10 cellular contexts compared by ENCODE assay signal in the genomic region with DNA sequence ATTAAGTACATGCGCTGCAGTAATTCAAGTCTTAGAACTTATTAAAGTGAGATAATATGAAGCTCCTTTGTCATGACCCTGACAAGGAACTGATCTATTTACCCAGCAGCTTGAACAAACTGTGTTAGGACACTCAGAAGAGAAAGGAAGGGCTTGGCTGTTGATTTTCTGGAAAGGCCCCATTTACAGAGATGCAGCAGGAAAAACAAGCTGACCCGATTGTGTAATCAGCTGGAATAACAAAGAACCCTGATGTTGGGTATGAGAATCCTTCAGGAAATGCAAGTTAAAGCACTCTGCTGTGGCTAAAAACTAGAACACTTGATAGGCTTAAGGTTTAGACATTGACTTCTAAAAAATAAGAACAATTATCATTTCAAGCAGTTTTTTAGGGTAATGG.
DNase-seq lines count a peak whose midpoint lies in the region; ATAC-seq and TF ChIP-seq lines count a peak whose summit lies in the region.
"Had no signal": no experiment of that assay in that cellular context is flagged by ENCODE, and none has a peak within 500 bp of the region (broad histone marks: within the 10 kb centered on the region; RNA-seq: fewer than 3 reads in every experiment).

No MANE protein-coding gene starts in this region.

- H3K4me3 ChIP-seq in epithelial cell of esophagus (ENCODE audit: low read length) = no peak overlapping the region
- no peak overlapping the region for H3K4me3 ChIP-seq in aorta (ENCODE audit: low read length in 2 of 2)

- TF ChIP-seq CTCF in epithelial cell of esophagus (IDR thresholded peaks at IDR 0.05; ENCODE audit: insufficient read depth, low read depth, low read length, missing control alignments) = no peak

- H3K9me3 ChIP-seq in aorta (ENCODE audit: control insufficient read depth, low read length) = no peaks in the 10 kb centered on the region

- ATAC-seq in left lobe of liver (peak; percentile 55), aorta (ENCODE audit: low FRiP score) (peak; percentile 63)

- H3K4me1 ChIP-seq in aorta (ENCODE audit: control insufficient read depth in 1 of 2, insufficient read depth in 2 of 2, low read length in 2 of 2) = peaks cover 0 to 2% of the 10 kb centered on the region in 2 donors

- no peaks in the 10 kb centered on the region for H3K27me3 ChIP-seq in aorta (ENCODE audit: control insufficient read depth in 1 of 2, insufficient read depth in 2 of 2, low read length in 1 of 2)

- H3K27ac ChIP-seq in aorta (ENCODE audit: low read depth in 1 of 2, low read length in 2 of 2) = no peak overlapping the region
- H3K27ac ChIP-seq: KMS-11 had no signal

- intact Hi-C loops in aorta (cut with DNase I) = no loop called here
- intact Hi-C loops in posterior cingulate gyrus (cut with DNase I) = no loop called here

- DNase-seq in NCI-H748 (lab: John Stamatoyannopoulos, UW; ENCODE audit: unreplicated experiment) = peak; percentile 40
- DNase-seq in NCI-H748 treated with DMSO at 0.1 percent for 48 hours (lab: John Stamatoyannopoulos, UW) = no peak
- peak; percentile 79 for DNase-seq in epithelial cell of esophagus (ENCODE audit: low read depth)
- DNase-seq in left lobe of liver (ENCODE audit: low spot score) = no peak
- DNase-seq in aorta = no peak
- DNase-seq in posterior cingulate gyrus = no peak
- DNase-seq in NCI-H2081 (lab: John Stamatoyannopoulos, UW) = no peak
- DNase-seq in LoVo (ENCODE audit: low spot score) = no peak
- DNase-seq: activated T-cell treated with anti-CD3 and anti-CD28 coated beads, Interleukin-2, amount 50 U/mL, for 48 hours had no signal

- 64 to 65% methylated on average over 2 of the region's 2 CpGs for WGBS in aorta, 2 donors

- H3K36me3 ChIP-seq in aorta (ENCODE audit: control insufficient read depth in 1 of 2, insufficient read depth in 2 of 2, low read length in 1 of 2) = no peaks in the 10 kb centered on the region

Comparison
In these comparisons a context has a peak if more than half of its experiments do, and no peak if none do; other contexts are left out.
1. DNase-seq: peak in NCI-H748 (single experiment) and epithelial cell of esophagus (single experiment); none in NCI-H748 treated with DMSO at 0.1 percent for 48 hours (single experiment), left lobe of liver (single experiment), aorta (0 of 2), posterior cingulate gyrus (0 of 10), NCI-H2081 (0 of 2) and LoVo (single experiment).